In the genomic region with DNA sequence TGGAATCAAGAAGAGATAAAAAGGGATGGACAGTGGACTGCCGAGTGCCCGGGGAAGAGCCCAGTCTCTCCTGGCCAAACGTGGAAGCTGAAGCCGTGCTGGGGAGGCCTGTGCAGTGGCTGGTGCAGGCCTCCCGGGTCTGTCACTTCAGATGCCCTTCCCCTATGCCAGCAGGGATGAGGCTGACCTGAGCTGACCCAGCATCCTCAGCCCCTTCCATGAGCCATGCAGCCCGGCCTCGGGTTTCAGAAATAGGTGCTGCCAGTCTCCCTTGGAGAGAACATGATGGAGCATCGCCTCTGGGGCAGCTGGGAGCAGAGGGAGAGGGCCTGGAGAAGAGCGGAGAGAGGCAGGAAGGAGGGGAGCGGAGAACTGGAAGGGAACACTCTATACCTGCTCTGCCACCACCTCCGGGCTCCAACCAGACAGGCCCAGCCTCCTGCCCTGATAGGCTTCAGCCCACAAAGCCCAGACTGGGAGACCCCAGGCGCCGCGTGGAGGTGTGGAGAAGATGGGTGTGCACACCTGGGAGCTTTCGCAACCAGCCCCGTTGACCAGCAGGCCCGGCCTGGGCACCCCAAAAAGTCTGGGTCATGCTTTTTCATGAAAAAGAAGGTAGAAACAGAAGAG, we compare ENCODE assay signal across 19 cellular contexts.
"Had no signal": no experiment of that assay in that cellular context is flagged by ENCODE, and none has a peak within 500 bp of the region (broad histone marks: within the 10 kb centered on the region; RNA-seq: fewer than 3 reads in every experiment).

No MANE protein-coding gene starts in this region.

- DNase-seq: activated CD4-positive, alpha-beta T cell treated with anti-CD3 and anti-CD28 coated beads, Interleukin-2, amount 10 ng/mL, durations not matched to agents 7 days and 5 days; activated CD8-positive, alpha-beta T cell treated with anti-CD3 and anti-CD28 coated beads, Interleukin-2, amount 10 ng/mL, durations not matched to agents 7 days and 5 days; activated naive CD4-positive, alpha-beta T cell treated with anti-CD3 and anti-CD28 coated beads, Interleukin-2, amount 10 ng/mL, durations not matched to agents 7 days and 5 days; activated T-cell treated with anti-CD3 and anti-CD28 coated beads, Interleukin-2, amount 50 U/mL, for 4 hours; cerebellar nuclear complex; effector CD4-positive, alpha-beta T cell; kidney glomerular epithelial cell; mesendoderm; naive thymus-derived CD4-positive, alpha-beta T cell; stimulated activated CD4-positive, alpha-beta T cell treated with anti-CD3 and anti-CD28 coated beads, Interleukin-15, amount 100 ng/mL, for 24 hours; stimulated activated CD4-positive, alpha-beta T cell treated with anti-CD3 and anti-CD28 coated beads, Interleukin-2, amount 100 ng/mL, for 48 hours; stimulated activated naive CD8-positive, alpha-beta T cell treated with anti-CD3 and anti-CD28 coated beads, Interleukin-15, amount 100 ng/mL, for 72 hours had no signal

- FAIRE-seq: bronchial epithelial cell, frontal cortex had no signal

- H3K27ac ChIP-seq: adrenal gland, heart left ventricle, neutrophil, skin epidermis had no signal

- ATAC-seq: activated CD4-positive, CD25-positive, alpha-beta regulatory T cell treated with anti-CD3 and anti-CD28 coated beads, Interleukin-2, amount 50 U/mL, for 24 hours; activated CD8-positive, alpha-beta T cell treated with anti-CD3 and anti-CD28 coated beads, Interleukin-2, amount 10 ng/mL, durations not matched to agents 7 days and 5 days; activated T-cell treated with anti-CD3 and anti-CD28 coated beads, Interleukin-2, amount 50 U/mL, for 4 hours; heart left ventricle; naive thymus-derived CD4-positive, alpha-beta T cell; stimulated activated naive CD8-positive, alpha-beta T cell treated with anti-CD3 and anti-CD28 coated beads, Interleukin-15, amount 100 ng/mL, for 72 hours had no signal

- H3K36me3 ChIP-seq: adrenal gland, heart left ventricle, neutrophil had no signal

- H3K4me1 ChIP-seq: adrenal gland, heart left ventricle had no signal

- H3K4me3 ChIP-seq: adrenal gland, heart left ventricle, skin epidermis had no signal

- H3K9me3 ChIP-seq: adrenal gland, neutrophil had no signal
